15 cellular contexts compared by ENCODE assay signal in the genomic region with DNA sequence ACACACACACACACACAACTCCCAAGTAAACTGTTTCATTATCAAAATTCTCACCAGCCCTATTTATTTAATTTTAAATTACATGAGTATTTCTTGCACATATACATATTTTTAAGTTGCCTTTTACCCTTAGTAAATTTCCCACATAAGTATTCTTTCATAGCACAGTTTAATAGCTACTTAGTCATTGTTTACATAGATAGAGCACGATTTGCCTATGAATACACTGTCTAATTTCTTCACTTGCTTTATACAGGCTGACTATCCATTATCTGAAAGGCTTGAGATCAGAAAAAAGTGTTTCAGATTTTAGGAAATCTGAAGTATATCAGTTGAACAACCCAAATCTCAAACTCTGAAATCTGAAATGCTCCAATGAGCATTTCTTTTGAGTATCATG. TPM values are rescaled to one million over a fixed set of nuclear protein-coding genes. Genes with fewer than 3 reads are reported as not detected.
A peak's percentile ranks its signal among the peaks of the same experiment; 100 is the strongest.
DNase-seq lines count a peak whose midpoint lies in the region; ATAC-seq and TF ChIP-seq lines count a peak whose summit lies in the region.
"Had no signal": no experiment of that assay in that cellular context is flagged by ENCODE, and none has a peak within 500 bp of the region (broad histone marks: within the 10 kb centered on the region; RNA-seq: fewer than 3 reads in every experiment).

No MANE protein-coding gene starts in this region.

- no peaks in the 10 kb centered on the region for H3K27me3 Mint-ChIP-seq in osteocyte (ENCODE audit: unreplicated experiment)

- peak overlapping the region; percentile 6 for H3K27ac Mint-ChIP-seq in osteocyte (ENCODE audit: unreplicated experiment)

- H3K4me1 Mint-ChIP-seq in osteocyte (ENCODE audit: unreplicated experiment) = peaks cover 51% of the 10 kb centered on the region

- no peak overlapping the region for H3K4me3 ChIP-seq in epithelial cell of esophagus (ENCODE audit: low read length)
- H3K4me3 ChIP-seq: BLaER1, Peyer's patch had no signal

- peak; percentile 32 for DNase-seq in EL
- DNase-seq in M059J (ENCODE audit: low read depth) = peak; percentile 39
- DNase-seq in epithelial cell of esophagus (ENCODE audit: low read depth) = peak; percentile 50
- no peak for DNase-seq in osteocyte (ENCODE audit: extremely low spot score, unreplicated experiment)
- no peak for DNase-seq in KG1 (lab: John Stamatoyannopoulos, UW)
- DNase-seq in activated CD4-positive, alpha-beta T cell treated with anti-CD3 and anti-CD28 coated beads, Interleukin-2, amount 50 U/mL, for 4 hours = no peak
- DNase-seq: DMS 273 treated with DMSO at 0.1 percent for 48 hours, NCI-H1092, NCI-H2107, NCI-H82, Peyer's patch, SHP77 had no signal

- ATAC-seq in GM18870 (IDR thresholded peaks at IDR 0.05; ENCODE audit: unreplicated experiment) = no peak
- ATAC-seq: SK-N-SH treated with all-trans-retinoic acid at 6 μM for 48 hours had no signal

- no peaks in the 10 kb centered on the region for H3K9me3 Mint-ChIP-seq in osteocyte (ENCODE audit: unreplicated experiment)

- peaks cover 6% of the 10 kb centered on the region for H3K36me3 Mint-ChIP-seq in osteocyte (ENCODE audit: unreplicated experiment)

- TF ChIP-seq CTCF in epithelial cell of esophagus (IDR thresholded peaks at IDR 0.05; ENCODE audit: insufficient read depth, low read depth, low read length, missing control alignments) = no peak
- TF ChIP-seq CTCF in osteocyte (IDR thresholded peaks at IDR 0.05) = no peak

- H3K4me3 Mint-ChIP-seq in osteocyte (ENCODE audit: unreplicated experiment) = no peak overlapping the region

RNA-seq across cellular contexts. Expression of gene NIN, which starts 30.9 kb away (rescaled TPM):
- total RNA-seq in M059J (2014; rRNA removed; shearing (Covaris generic)) = 7.1 and 16.0 TPM in 2 replicates
- 46.3 and 50.2 TPM in 2 replicates for total RNA-seq in osteocyte

Comparison
In these comparisons a context has a peak if more than half of its experiments do, and no peak if none do; other contexts are left out.
1. DNase-seq: peak in EL (single experiment), M059J (single experiment) and epithelial cell of esophagus (single experiment); none in osteocyte (single experiment), KG1 (single experiment) and activated CD4-positive, alpha-beta T cell treated with anti-CD3 and anti-CD28 coated beads, Interleukin-2, amount 50 U/mL, for 4 hours (0 of 2).